ENCODE assay signal across 24 cellular contexts in the genomic region with DNA sequence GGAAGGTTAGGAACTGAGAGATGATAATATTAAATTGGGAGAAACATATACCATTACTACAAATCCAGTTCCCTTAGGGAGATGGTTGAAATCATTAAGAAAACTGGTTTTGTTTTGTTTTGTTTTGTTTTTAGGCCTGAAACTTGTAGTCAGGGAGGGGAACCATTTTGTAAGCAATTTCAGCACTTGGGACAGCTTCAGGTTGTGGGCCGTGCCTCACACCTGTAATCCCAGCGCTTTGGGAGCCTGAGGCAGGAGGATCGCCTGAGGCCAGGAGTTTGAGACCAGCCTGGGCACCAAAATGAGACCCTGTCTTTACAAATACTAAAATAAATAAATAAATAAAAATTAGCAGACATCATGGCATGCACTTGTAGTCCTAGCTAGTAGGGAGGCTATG.
"Had no signal": no experiment of that assay in that cellular context is flagged by ENCODE, and none has a peak within 500 bp of the region (broad histone marks: within the 10 kb centered on the region; RNA-seq: fewer than 3 reads in every experiment).

No MANE protein-coding gene starts in this region.

- ATAC-seq: psoas muscle; right cardiac atrium; right lobe of liver; stimulated activated effector memory CD8-positive, alpha-beta T cell treated with anti-CD3 and anti-CD28 coated beads, Interleukin-12 subunit alpha, Interleukin-12 subunit beta, amount 100 ng/mL, for 72 hours; stimulated activated naive B cell treated with anti-CD40 and anti-IgM and Interleukin-4, amounts not matched to agents 10 μg/mL and 1 μg/mL and 100 μg/mL, for 72 hours had no signal

- H2AFZ ChIP-seq: neural progenitor cell, parathyroid adenoma had no signal

- H3K27me3 ChIP-seq: neural progenitor cell, ovary, right lobe of liver, sigmoid colon, stomach, thyroid gland, tibial nerve, upper lobe of left lung, vagina had no signal

- H3K36me3 ChIP-seq: neural progenitor cell, ovary, right lobe of liver, sigmoid colon, stomach, thoracic aorta, thyroid gland, tibial nerve, upper lobe of left lung, vagina had no signal

- H3K4me3 ChIP-seq: neural progenitor cell, ovary, psoas muscle, right lobe of liver, sigmoid colon, stomach, thoracic aorta, thyroid gland, tibial nerve, upper lobe of left lung, vagina had no signal

- H3K4me1 ChIP-seq: neural progenitor cell, parathyroid adenoma, psoas muscle, right lobe of liver, sigmoid colon, stomach, thyroid gland, tibial nerve, upper lobe of left lung, vagina had no signal

- H3K4me2 ChIP-seq: neural progenitor cell had no signal

- H3K27ac ChIP-seq: neural progenitor cell, ovary, parathyroid adenoma, psoas muscle, right lobe of liver, sigmoid colon, stomach, thoracic aorta, thyroid gland, tibial nerve, upper lobe of left lung, vagina had no signal

- H3K9ac ChIP-seq: neural progenitor cell, parathyroid adenoma had no signal

- H3K79me2 ChIP-seq: parathyroid adenoma had no signal

- FAIRE-seq: small intestine, urothelium cell line had no signal

- DNase-seq: occipital lobe; ovary; posterior cingulate gyrus; psoas muscle; right cardiac atrium; right lobe of liver; sigmoid colon; small intestine; stimulated activated CD4-positive, alpha-beta T cell treated with anti-CD3 and anti-CD28 coated beads, Interleukin-15, amount 100 ng/mL, for 24 hours; stimulated activated CD4-positive, alpha-beta T cell treated with anti-CD3 and anti-CD28 coated beads, Interleukin-2, amount 100 ng/mL, for 24 hours; stimulated activated CD4-positive, alpha-beta T cell treated with anti-CD3 and anti-CD28 coated beads, Interleukin-2, amount 100 ng/mL, for 48 hours; stimulated activated CD4-positive, alpha-beta T cell treated with anti-CD3 and anti-CD28 coated beads, Interleukin-4, amount 100 ng/mL, for 24 hours; stimulated activated naive B cell treated with anti-CD40 and anti-IgM and Interleukin-4, amounts not matched to agents 10 μg/mL and 1 μg/mL and 100 μg/mL, for 72 hours; stimulated activated naive CD4-positive, alpha-beta T cell treated with Interleukin-2 at 50 U/mL for 16 hours; stomach; thyroid gland; upper lobe of left lung had no signal

- H3K9me3 ChIP-seq: ovary, psoas muscle, right lobe of liver, sigmoid colon, stomach, thoracic aorta, thyroid gland, tibial nerve, upper lobe of left lung, vagina had no signal
